In the genomic region with DNA sequence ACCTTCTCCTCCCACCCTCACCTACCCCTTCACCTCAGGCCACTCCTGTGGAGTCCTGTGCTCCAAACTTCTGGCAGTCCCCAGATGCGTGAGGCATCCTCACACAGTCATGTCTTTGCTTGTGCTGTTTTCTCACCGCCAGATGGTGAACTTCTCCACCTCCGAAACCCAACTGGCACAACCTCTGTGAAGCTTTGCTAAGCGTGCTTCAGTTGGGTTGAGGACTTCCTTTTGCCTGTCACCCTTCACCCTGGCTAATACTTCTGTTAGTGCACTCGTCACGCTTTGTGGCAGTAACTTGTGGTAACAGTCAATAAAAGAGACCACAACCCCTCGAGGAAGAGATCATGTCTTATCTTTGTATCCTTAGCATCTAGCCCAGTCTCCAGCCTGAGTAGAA, we compare ENCODE assay signal across 8 cellular contexts. TPM values are rescaled to one million over a fixed set of nuclear protein-coding genes. Genes with fewer than 3 reads are reported as not detected.
A peak's percentile ranks its signal among the peaks of the same experiment; 100 is the strongest.
DNase-seq lines count a peak whose midpoint lies in the region; ATAC-seq and TF ChIP-seq lines count a peak whose summit lies in the region.

No MANE protein-coding gene starts in this region.

- H3K27me3 ChIP-seq in Peyer's patch (no peaks in the 10 kb centered on the region), left lung (no peaks in the 10 kb centered on the region)

- intact Hi-C loops in left lung (cut with DNase I) = no loop called here

- no peak for TF ChIP-seq POLR2A in Peyer's patch (IDR thresholded peaks at IDR 0.05)

- peaks cover 0 to 7% (median 0%) of the 10 kb centered on the region in 3 donors for H3K36me3 ChIP-seq in Peyer's patch
- H3K36me3 ChIP-seq in left lung = peaks cover 0 to 13% of the 10 kb centered on the region in 2 donors

- H3K9me3 ChIP-seq in Peyer's patch (no peaks in the 10 kb centered on the region), left lung (no peaks in the 10 kb centered on the region)

- POLR2A ChIA-PET in activated naive CD8-positive, alpha-beta T cell treated with anti-CD3 and anti-CD28 coated beads, Interleukin-2, amount 10 ng/mL, durations not matched to agents 7 days and 5 days (lab: Charles Lee) = no interaction called here

- H3K4me1 Mint-ChIP-seq in activated naive CD8-positive, alpha-beta T cell treated with anti-CD3 and anti-CD28 coated beads, Interleukin-2, amount 10 ng/mL, durations not matched to agents 7 days and 5 days = peaks cover 25% of the 10 kb centered on the region

- TF ChIP-seq CTCF in GM12873 (IDR thresholded peaks at IDR 0.05; ENCODE audit: insufficient read depth, low read depth, low read length, missing control alignments) = peak; percentile 58
- TF ChIP-seq CTCF in Peyer's patch (IDR thresholded peaks at IDR 0.05) = peak in 3 of 6 experiments; percentile 2 to 39 (median 27)
- TF ChIP-seq CTCF in left lung (IDR thresholded peaks at IDR 0.05) = no peak

- H3K4me1 ChIP-seq in Peyer's patch (peaks cover 0 to 13% (median 4%) of the 10 kb centered on the region in 4 donors), left lung (no peaks in the 10 kb centered on the region)

- H3K27ac ChIP-seq in Peyer's patch = peak overlapping the region in 1 of 4 donors; percentile 53
- H3K27ac ChIP-seq in left lung = no peak overlapping the region

- H3K4me3 ChIP-seq in Peyer's patch = no peak overlapping the region
- H3K4me3 ChIP-seq in left lung = no peak overlapping the region

- ATAC-seq in HG02852 (IDR thresholded peaks at IDR 0.05; ENCODE audit: unreplicated experiment) = peak; percentile 49
- ATAC-seq in activated naive CD8-positive, alpha-beta T cell treated with anti-CD3 and anti-CD28 coated beads, Interleukin-2, amount 10 ng/mL, durations not matched to agents 7 days and 5 days (ENCODE audit: low read depth) = peak; percentile 95
- no peak for ATAC-seq in left lung

- H3K27ac Mint-ChIP-seq in activated naive CD8-positive, alpha-beta T cell treated with anti-CD3 and anti-CD28 coated beads, Interleukin-2, amount 10 ng/mL, durations not matched to agents 7 days and 5 days = peak overlapping the region; percentile 49

- peaks cover 2% of the 10 kb centered on the region for H3K36me3 Mint-ChIP-seq in activated naive CD8-positive, alpha-beta T cell treated with anti-CD3 and anti-CD28 coated beads, Interleukin-2, amount 10 ng/mL, durations not matched to agents 7 days and 5 days

- no peaks in the 10 kb centered on the region for H3K9me3 Mint-ChIP-seq in activated naive CD8-positive, alpha-beta T cell treated with anti-CD3 and anti-CD28 coated beads, Interleukin-2, amount 10 ng/mL, durations not matched to agents 7 days and 5 days

- H3K4me3 Mint-ChIP-seq in activated naive CD8-positive, alpha-beta T cell treated with anti-CD3 and anti-CD28 coated beads, Interleukin-2, amount 10 ng/mL, durations not matched to agents 7 days and 5 days = peak overlapping the region; percentile 43

- DNase-seq in Peyer's patch (peak in 2 of 3 donors; percentile 77 to 78), left lung (no peak), cortex of kidney (lab: John Stamatoyannopoulos, UW) (no peak), GM03348 (ENCODE audit: low spot score) (no peak), Ammon's horn (ENCODE audit: low spot score) (no peak)
- peak; percentile 50 for DNase-seq in activated naive CD8-positive, alpha-beta T cell treated with anti-CD3 and anti-CD28 coated beads, Interleukin-2, amount 10 ng/mL, durations not matched to agents 7 days and 5 days

- H3K27me3 Mint-ChIP-seq in activated naive CD8-positive, alpha-beta T cell treated with anti-CD3 and anti-CD28 coated beads, Interleukin-2, amount 10 ng/mL, durations not matched to agents 7 days and 5 days = no peaks in the 10 kb centered on the region

RNA-seq across cellular contexts. Expression of a gene that starts 42.0 kb away (rescaled TPM):
- total RNA-seq in Peyer's patch (1 to 10 TPM; 1.2 to 5.0 (median 1.6) TPM), left lung (under 1 TPM; 0.12 to 0.34 TPM)
- under 1 TPM; 0.71 to 0.89 TPM for total RNA-seq in activated naive CD8-positive, alpha-beta T cell treated with anti-CD3 and anti-CD28 coated beads, Interleukin-2, amount 10 ng/mL, durations not matched to agents 7 days and 5 days

RNA-seq across cellular contexts. Expression of a gene that starts 56.5 kb away (rescaled TPM):
- total RNA-seq in Peyer's patch = not detected
- not detected for total RNA-seq in activated naive CD8-positive, alpha-beta T cell treated with anti-CD3 and anti-CD28 coated beads, Interleukin-2, amount 10 ng/mL, durations not matched to agents 7 days and 5 days
- total RNA-seq in left lung = not detected

Comparison
In these comparisons a context has a peak if more than half of its experiments do, and no peak if none do; other contexts are left out.
1. DNase-seq: peak in Peyer's patch (2 of 3) and activated naive CD8-positive, alpha-beta T cell treated with anti-CD3 and anti-CD28 coated beads, Interleukin-2, amount 10 ng/mL, durations not matched to agents 7 days and 5 days (single experiment); none in left lung (0 of 2), cortex of kidney (single experiment), GM03348 (single experiment) and Ammon's horn (single experiment).